Comparison of ENCODE assay signal across 15 cellular contexts in the genomic region with DNA sequence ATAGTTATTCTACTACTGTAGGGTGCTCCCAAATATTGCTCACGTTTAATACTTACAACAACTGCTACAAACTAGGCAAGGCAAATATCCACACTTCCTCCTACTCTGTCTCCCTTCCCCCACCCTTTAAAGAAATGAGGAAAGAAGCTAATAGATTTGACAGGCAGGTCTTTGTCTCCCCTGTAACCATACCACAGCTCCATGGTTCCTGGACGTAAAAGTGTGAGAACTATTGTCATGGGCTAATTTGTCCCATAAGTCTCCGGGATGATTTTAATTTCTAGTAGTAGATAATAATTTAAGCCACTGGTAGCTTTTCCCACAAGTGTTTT. TPM values are rescaled to one million over a fixed set of nuclear protein-coding genes. Genes with fewer than 3 reads are reported as not detected.
A peak's percentile ranks its signal among the peaks of the same experiment; 100 is the strongest.
DNase-seq lines count a peak whose midpoint lies in the region; ATAC-seq and TF ChIP-seq lines count a peak whose summit lies in the region.
"Had no signal": no experiment of that assay in that cellular context is flagged by ENCODE, and none has a peak within 500 bp of the region (broad histone marks: within the 10 kb centered on the region; RNA-seq: fewer than 3 reads in every experiment).

No MANE protein-coding gene starts in this region.

- no peak for DNase-seq in T-helper 2 cell treated with Interferon-gamma antibody and Interleukin-4, amounts not matched to agents 5 μg/mL and 100 μg/mL, for 36 hours (ENCODE audit: low spot score)
- DNase-seq in T-helper 2 cell (no peak), NCI-H226 (no peak), COR-L47 (lab: John Stamatoyannopoulos, UW) (no peak), left cardiac atrium (no peak)
- no peak for DNase-seq in activated CD8-positive, alpha-beta T cell treated with anti-CD3 and anti-CD28 coated beads, Interleukin-2, amount 10 ng/mL, durations not matched to agents 7 days and 5 days
- DNase-seq: body of pancreas; Caco-2; effector memory CD4-positive, alpha-beta T cell; NCI-H82; occipital lobe had no signal

- no peak for ATAC-seq in activated CD8-positive, alpha-beta T cell treated with anti-CD3 and anti-CD28 coated beads, Interleukin-2, amount 10 ng/mL, durations not matched to agents 7 days and 5 days
- ATAC-seq in left cardiac atrium, result no peak
- ATAC-seq: body of pancreas had no signal

- H3K36me3 ChIP-seq in KMS-11 (ENCODE audit: insufficient read depth), result no peaks in the 10 kb centered on the region

- no peaks in the 10 kb centered on the region for H3K27me3 Mint-ChIP-seq in T-helper 2 cell treated with Interferon-gamma antibody and Interleukin-4, amounts not matched to agents 5 μg/mL and 100 μg/mL, for 36 hours (ENCODE audit: low read depth)
- peaks cover 3% of the 10 kb centered on the region for H3K27me3 Mint-ChIP-seq in activated CD8-positive, alpha-beta T cell treated with anti-CD3 and anti-CD28 coated beads, Interleukin-2, amount 10 ng/mL, durations not matched to agents 7 days and 5 days (ENCODE audit: low read depth)
- H3K27me3 Mint-ChIP-seq in nephron (ENCODE audit: low read depth), result no peaks in the 10 kb centered on the region

- no peaks in the 10 kb centered on the region for H4K20me1 ChIP-seq in KMS-11 (ENCODE audit: insufficient read depth)

- peaks cover 38% of the 10 kb centered on the region for H3K4me1 Mint-ChIP-seq in T-helper 2 cell treated with Interferon-gamma antibody and Interleukin-4, amounts not matched to agents 5 μg/mL and 100 μg/mL, for 36 hours (ENCODE audit: low read depth)
- peaks cover 46% of the 10 kb centered on the region for H3K4me1 Mint-ChIP-seq in activated CD8-positive, alpha-beta T cell treated with anti-CD3 and anti-CD28 coated beads, Interleukin-2, amount 10 ng/mL, durations not matched to agents 7 days and 5 days (ENCODE audit: low read depth)
- H3K4me1 Mint-ChIP-seq in nephron, result peaks cover 6% of the 10 kb centered on the region

- no peaks in the 10 kb centered on the region for H3K27me3 ChIP-seq in KMS-11 (ENCODE audit: insufficient read depth, low read depth)
- H3K27me3 ChIP-seq: body of pancreas had no signal

- no peaks in the 10 kb centered on the region for H3K9me3 Mint-ChIP-seq in T-helper 2 cell treated with Interferon-gamma antibody and Interleukin-4, amounts not matched to agents 5 μg/mL and 100 μg/mL, for 36 hours
- no peaks in the 10 kb centered on the region for H3K9me3 Mint-ChIP-seq in activated CD8-positive, alpha-beta T cell treated with anti-CD3 and anti-CD28 coated beads, Interleukin-2, amount 10 ng/mL, durations not matched to agents 7 days and 5 days (ENCODE audit: insufficient read depth)
- no peaks in the 10 kb centered on the region for H3K9me3 Mint-ChIP-seq in nephron
- H3K9me3 Mint-ChIP-seq: activated T-helper 1 cell treated with anti-CD3 and anti-CD28 coated beads, Interleukin-12 subunit alpha, Interleukin-12 subunit beta, Interleukin-2, Interleukin-4 antibody, amounts not matched to agents 30 ng/mL and 10 ng/mL and 1 ng/mL, durations not matched to agents 14 hours and 24 hours and 36 hours; WTC11 had no signal

- H3K79me2 ChIP-seq in KMS-11 (ENCODE audit: insufficient read depth, low read depth), result peaks cover 25% of the 10 kb centered on the region

- peaks cover 28% of the 10 kb centered on the region for H3K36me3 Mint-ChIP-seq in T-helper 2 cell treated with Interferon-gamma antibody and Interleukin-4, amounts not matched to agents 5 μg/mL and 100 μg/mL, for 36 hours (ENCODE audit: low read depth)
- H3K36me3 Mint-ChIP-seq in activated CD8-positive, alpha-beta T cell treated with anti-CD3 and anti-CD28 coated beads, Interleukin-2, amount 10 ng/mL, durations not matched to agents 7 days and 5 days (ENCODE audit: low read depth), result peaks cover 30% of the 10 kb centered on the region
- H3K36me3 Mint-ChIP-seq in nephron (ENCODE audit: low read depth), result peaks cover 5% of the 10 kb centered on the region

- H3K4me1 ChIP-seq in KMS-11 (ENCODE audit: low read depth, poor library complexity, severe bottlenecking), result peaks cover 23% of the 10 kb centered on the region

- no peak overlapping the region for H3K4me3 ChIP-seq in KMS-11 (IDR thresholded peaks at IDR 0.05; ENCODE audit: insufficient read depth, low read depth, low read length)

- CTCF ChIA-PET in activated CD8-positive, alpha-beta T cell treated with anti-CD3 and anti-CD28 coated beads, Interleukin-2, amount 10 ng/mL, durations not matched to agents 7 days and 5 days (lab: Charles Lee), result interaction anchor here (0.9 to 6.9 kb wide), 11 partner anchors 7 to 555 kb away, joined by 3 to 40 read pairs (median 5); partner anchors contain the start of gene CLDND1

- H3K4me2 ChIP-seq in KMS-11, result peak overlapping the region; percentile 21; the same call in 1 of the 2 replicates

- intact Hi-C loops in left cardiac atrium (cut with DNase I), result loop anchor here in 1 of 2 donors (10.0 kb wide), 1 partner anchor 70 kb away; the partner anchor contains the start of gene CLDND1

- H3K27ac Mint-ChIP-seq in T-helper 2 cell treated with Interferon-gamma antibody and Interleukin-4, amounts not matched to agents 5 μg/mL and 100 μg/mL, for 36 hours, result no peak overlapping the region
- peak overlapping the region; percentile 26 for H3K27ac Mint-ChIP-seq in activated CD8-positive, alpha-beta T cell treated with anti-CD3 and anti-CD28 coated beads, Interleukin-2, amount 10 ng/mL, durations not matched to agents 7 days and 5 days
- no peak overlapping the region for H3K27ac Mint-ChIP-seq in nephron

- TF ChIP-seq CTCF in KMS-11 (conservative IDR thresholded peaks at IDR 0.05; ENCODE audit: low read depth, low read length) (no peak), nephron (IDR thresholded peaks at IDR 0.05; ENCODE audit: unreplicated experiment in 3 of 3) (no peak)

- H3K27ac ChIP-seq in KMS-11, result no peak overlapping the region

- no peak overlapping the region for H2AFZ ChIP-seq in KMS-11 (ENCODE audit: low read depth)

- POLR2A ChIA-PET in activated CD8-positive, alpha-beta T cell treated with anti-CD3 and anti-CD28 coated beads, Interleukin-2, amount 10 ng/mL, durations not matched to agents 7 days and 5 days (lab: Charles Lee), result interaction anchor here (2.3 to 5.6 kb wide), 3 partner anchors 39 to 74 kb away, joined by 9 to 49 read pairs (median 34); partner anchors contain the start of gene CLDND1

- peak overlapping the region; percentile 10 for H3K4me3 Mint-ChIP-seq in T-helper 2 cell treated with Interferon-gamma antibody and Interleukin-4, amounts not matched to agents 5 μg/mL and 100 μg/mL, for 36 hours
- peak overlapping the region; percentile 31 for H3K4me3 Mint-ChIP-seq in activated CD8-positive, alpha-beta T cell treated with anti-CD3 and anti-CD28 coated beads, Interleukin-2, amount 10 ng/mL, durations not matched to agents 7 days and 5 days
- H3K4me3 Mint-ChIP-seq in nephron, result peak overlapping the region; percentile 31 to 79 (median 51)

- H3K9ac ChIP-seq in KMS-11, result no peak overlapping the region

RNA-seq across cellular contexts. Expression of gene CPOX, which starts 1.2 kb away (rescaled TPM):
- total RNA-seq in activated CD8-positive, alpha-beta T cell treated with anti-CD3 and anti-CD28 coated beads, Interleukin-2, amount 10 ng/mL, durations not matched to agents 7 days and 5 days, result 10 to 100 TPM; 63.8 to 65.3 TPM
- 10 to 100 TPM in 1 of 2 donors, 1 to 10 TPM in 1; 9.2 to 12.7 TPM for total RNA-seq in left cardiac atrium

Comparison
In these comparisons a context has a peak if more than half of its experiments do, and no peak if none do; other contexts are left out.
1. RNA of gene CPOX, which starts 1.2 kb away (total RNA-seq): 63.8 to 65.3 TPM in activated CD8-positive, alpha-beta T cell treated with anti-CD3 and anti-CD28 coated beads, Interleukin-2, amount 10 ng/mL, durations not matched to agents 7 days and 5 days; 9.2 to 12.7 TPM in left cardiac atrium; every median in the first group is over 4 times any median in the second.
2. Peak in every context shown above with its lines, with median percentiles within 50 percentile points of each other: H3K4me3 Mint-ChIP-seq.